In the genomic region with DNA sequence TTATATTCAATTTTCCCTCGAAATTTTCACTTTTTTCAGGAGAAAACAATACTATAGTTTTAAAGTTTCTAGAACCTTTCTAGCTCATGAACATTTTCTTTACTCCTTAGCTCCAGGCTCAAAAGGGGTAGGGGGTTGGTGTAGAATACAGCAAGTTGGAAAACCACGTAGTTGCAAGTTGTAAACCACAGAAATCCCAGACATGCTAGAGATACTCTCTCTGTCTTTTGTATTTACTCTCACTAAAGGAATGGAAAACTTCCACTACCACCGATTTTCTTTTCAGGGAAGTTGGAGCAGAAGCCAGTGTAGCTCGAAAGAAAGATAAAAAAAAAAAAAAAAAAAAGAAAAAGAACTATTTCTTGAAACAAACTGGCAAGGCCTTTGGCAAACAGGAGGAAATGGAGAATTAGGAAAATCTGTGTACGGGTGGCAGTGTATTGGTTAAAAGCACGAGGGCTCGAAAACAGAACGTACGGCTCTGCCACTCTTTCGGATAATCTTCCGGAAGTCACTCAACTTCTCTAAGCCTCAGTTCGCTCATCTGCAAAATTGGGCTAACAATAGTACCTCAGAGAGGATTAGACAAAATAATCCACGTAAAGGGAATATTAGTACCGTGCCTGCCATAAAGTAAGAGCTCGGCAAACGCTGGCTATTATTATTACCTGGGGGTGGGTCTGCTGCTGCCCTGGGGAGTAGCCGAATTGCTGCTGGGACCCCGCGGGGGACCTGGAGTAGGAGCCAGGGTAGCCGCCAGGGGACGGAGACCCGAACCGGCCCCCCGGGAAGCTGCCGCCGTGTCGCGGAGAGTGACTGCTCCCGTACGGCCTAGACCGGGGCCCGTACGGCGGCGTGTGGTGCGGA, we compare ENCODE assay signal across 8 cellular contexts. TPM values are rescaled to one million over a fixed set of nuclear protein-coding genes. Genes with fewer than 3 reads are reported as not detected.
DNase-seq lines count a peak whose midpoint lies in the region; ATAC-seq and TF ChIP-seq lines count a peak whose summit lies in the region.

No MANE protein-coding gene starts in this region.

- H3K27ac Mint-ChIP-seq in HFFc6 = peak overlapping the region; percentile 98

- H3K36me3 ChIP-seq in left lung (no peaks in the 10 kb centered on the region), tibial nerve (peaks cover 0 to 8% (median 0%) of the 10 kb centered on the region in 3 donors)

- H3K9me3 Mint-ChIP-seq in HFFc6 = no peaks in the 10 kb centered on the region

- H3K27me3 Mint-ChIP-seq in HFFc6 (ENCODE audit: insufficient read depth) = no peaks in the 10 kb centered on the region

- H3K4me1 ChIP-seq in left lung (peaks cover 12 to 30% of the 10 kb centered on the region in 2 donors), tibial nerve (peaks cover 0 to 45% (median 19%) of the 10 kb centered on the region in 4 donors)

- no peak for TF ChIP-seq CTCF in HFFc6 (IDR thresholded peaks at IDR 0.05)
- TF ChIP-seq CTCF in left lung (IDR thresholded peaks at IDR 0.05) = no peak
- TF ChIP-seq CTCF in tibial nerve (IDR thresholded peaks at IDR 0.05) = no peak

- intact Hi-C loops in left lung (cut with DNase I) = no loop called here

- ATAC-seq in left lung = peak; percentile 77
- no peak for ATAC-seq in GM18870 (IDR thresholded peaks at IDR 0.05; ENCODE audit: unreplicated experiment)

- H3K9me3 ChIP-seq in left lung (no peaks in the 10 kb centered on the region), tibial nerve (no peaks in the 10 kb centered on the region)

- H3K4me3 Mint-ChIP-seq in HFFc6 = peak overlapping the region; percentile 98

- H3K27ac ChIP-seq in left lung (peak overlapping the region; percentile 87 to 95), tibial nerve (peak overlapping the region; percentile 79 to 91 (median 87))

- TF ChIP-seq POLR2A in tibial nerve (IDR thresholded peaks at IDR 0.05) = no peak

- peaks cover 16% of the 10 kb centered on the region for H3K4me1 Mint-ChIP-seq in HFFc6 (ENCODE audit: low read depth)

- H3K27me3 ChIP-seq in left lung (peaks cover 0 to 16% of the 10 kb centered on the region in 2 donors), tibial nerve (no peaks in the 10 kb centered on the region)

- TF ChIP-seq EP300 in tibial nerve (IDR thresholded peaks at IDR 0.05) = no peak

- H3K36me3 Mint-ChIP-seq in HFFc6 (ENCODE audit: low read depth) = peaks cover 9% of the 10 kb centered on the region

- DNase-seq in activated CD4-positive, alpha-beta T cell treated with anti-CD3 and anti-CD28 coated beads for 4 hours = peak; percentile 2 to 5
- no peak for DNase-seq in activated CD4-positive, alpha-beta T cell treated with anti-CD3 and anti-CD28 coated beads, Interleukin-2, amount 50 U/mL, for 48 hours
- peak; percentile 8 for DNase-seq in HFFc6
- DNase-seq in NOMO-1 treated with DMSO at 0.1 percent for 48 hours (lab: John Stamatoyannopoulos, UW; ENCODE audit: unreplicated experiment) = peak; percentile 18
- peak; percentile 19 for DNase-seq in cerebellar cortex (ENCODE audit: low spot score)
- no peak for DNase-seq in left lung
- no peak for DNase-seq in tibial nerve (ENCODE audit: low spot score in 2 of 2)

- 1 to 2% methylated on average over 22 to 32 of the region's 36 CpGs for WGBS in tibial nerve, 2 donors

- peak overlapping the region; percentile 82 to 89 for H3K4me3 ChIP-seq in left lung
- peak overlapping the region; percentile 80 to 93 (median 88) for H3K4me3 ChIP-seq in tibial nerve

RNA-seq across cellular contexts. Expression of gene MPLKIP, which starts 0.6 kb away (rescaled TPM):
- 10 to 100 TPM; 35.9 to 39.6 (median 39.0) TPM for total RNA-seq in HFFc6 (2021; fragmentation: NEBNext Ultra II Directional; extraction: Animal tissue kit (Norgen Biotek cat#: 25700))
- total RNA-seq in left lung = 10 to 100 TPM; 28.0 to 29.4 TPM
- 10 to 100 TPM; 29.9 to 70.8 (median 55.0) TPM for total RNA-seq in tibial nerve

RNA-seq across cellular contexts. Expression of gene SUGCT, which starts 1.0 kb away (rescaled TPM):
- total RNA-seq in HFFc6 (2021; fragmentation: NEBNext Ultra II Directional; extraction: Animal tissue kit (Norgen Biotek cat#: 25700)) = 10 to 100 TPM; 12.9 to 20.1 (median 17.1) TPM
- total RNA-seq in left lung = 1 to 10 TPM; 2.0 to 4.2 TPM
- 10 to 100 TPM in 1 of 4 donors, 1 to 10 TPM in 3; 2.7 to 20.8 (median 6.2) TPM for total RNA-seq in tibial nerve

Comparison
In these comparisons a context has a peak if more than half of its experiments do, and no peak if none do; other contexts are left out.
1. DNase-seq: peak in activated CD4-positive, alpha-beta T cell treated with anti-CD3 and anti-CD28 coated beads for 4 hours (2 of 2), HFFc6 (single experiment), NOMO-1 treated with DMSO at 0.1 percent for 48 hours (single experiment) and cerebellar cortex (single experiment); none in activated CD4-positive, alpha-beta T cell treated with anti-CD3 and anti-CD28 coated beads, Interleukin-2, amount 50 U/mL, for 48 hours (0 of 2), left lung (0 of 2) and tibial nerve (0 of 2).